ENCODE assay signal across 9 cellular contexts in the genomic region with DNA sequence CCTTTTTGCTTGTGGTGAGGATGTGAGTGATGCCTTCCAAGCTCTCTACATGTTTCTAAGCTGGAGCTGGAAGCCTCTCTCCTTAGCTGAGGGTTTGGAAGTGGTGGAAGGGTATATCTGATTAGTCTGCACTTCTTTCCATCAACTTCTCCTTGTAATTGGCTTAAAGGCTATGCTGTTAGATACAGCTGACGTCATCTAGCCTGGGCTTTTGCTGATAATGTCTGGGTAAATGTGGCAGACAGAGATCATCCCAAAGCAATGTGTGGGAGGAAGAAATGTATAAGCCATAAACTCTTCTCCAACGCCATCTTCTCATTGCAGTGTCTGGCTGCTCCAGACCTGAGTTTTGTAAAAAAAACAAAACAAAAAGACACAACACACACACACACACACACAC.
"Had no signal": no experiment of that assay in that cellular context is flagged by ENCODE, and none has a peak within 500 bp of the region (broad histone marks: within the 10 kb centered on the region; RNA-seq: fewer than 3 reads in every experiment).

No MANE protein-coding gene starts in this region.

- H3K4me2 ChIP-seq: GM23338 had no signal

- H3K27ac ChIP-seq: HL-60 had no signal

- FAIRE-seq: H1, H54 had no signal

- ATAC-seq: GM23338 had no signal

- H3K4me3 ChIP-seq: GM23338 had no signal

- H2AFZ ChIP-seq: GM23338 had no signal

- DNase-seq: H9, HCEC 1CT, HFFc6, IMR-90, KBM-7 had no signal
